Comparison of ENCODE assay signal across 8 cellular contexts in the genomic region with DNA sequence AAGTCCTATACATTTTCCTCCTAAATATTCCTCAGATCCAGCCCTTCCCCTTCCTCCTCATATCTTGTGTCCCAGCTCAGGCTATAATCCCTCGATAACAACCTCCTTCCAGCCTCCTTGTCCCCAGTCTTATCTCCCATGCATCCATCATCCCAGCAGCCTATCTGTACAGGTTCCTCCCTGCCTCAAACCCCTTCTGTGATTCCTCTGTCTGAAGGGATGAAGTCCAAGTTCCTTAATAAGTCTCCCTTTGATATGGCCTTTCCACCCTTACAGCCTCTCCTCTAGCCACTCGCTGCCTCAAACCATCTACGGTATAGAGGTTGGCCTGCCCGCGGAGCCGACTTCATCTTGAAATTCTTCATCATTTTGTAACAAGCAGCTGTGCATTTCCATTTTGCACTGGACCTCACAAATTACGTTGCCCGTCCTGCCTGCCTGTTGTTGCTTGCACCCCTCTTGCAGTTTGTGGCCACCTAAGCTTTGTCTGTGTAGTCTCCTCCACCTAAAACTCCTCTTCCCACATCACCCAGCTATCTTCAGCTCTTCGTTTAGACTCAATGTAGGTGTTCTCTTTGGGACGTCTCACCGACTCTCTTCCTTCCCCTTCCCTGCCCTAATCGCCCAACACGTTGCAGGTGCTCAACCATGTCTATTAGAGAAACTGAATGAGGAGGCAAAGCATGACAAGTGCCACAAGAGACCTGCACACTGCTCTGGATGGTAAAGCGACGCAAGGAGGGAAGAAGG. TPM values are rescaled to one million over a fixed set of nuclear protein-coding genes. Genes with fewer than 3 reads are reported as not detected.
A peak's percentile ranks its signal among the peaks of the same experiment; 100 is the strongest.
DNase-seq lines count a peak whose midpoint lies in the region; ATAC-seq, FAIRE-seq and TF ChIP-seq lines count a peak whose summit lies in the region.

No MANE protein-coding gene starts in this region.

- TF ChIP-seq POLR2A in NB4 (IDR thresholded peaks at IDR 0.05; ENCODE audit: extremely low read depth, insufficient read length): no peak

- no peak for ATAC-seq in HG03469 (IDR thresholded peaks at IDR 0.05; ENCODE audit: unreplicated experiment)

- H3K79me1 ChIP-seq in neuronal stem cell (ENCODE audit: low read depth, low read length): no peaks in the 10 kb centered on the region

- no peak for TF ChIP-seq CTCF in CD14-positive monocyte (IDR thresholded peaks at IDR 0.05)
- no peak for TF ChIP-seq CTCF in NB4 (IDR thresholded peaks at IDR 0.05; ENCODE audit: low read depth, low read length)
- TF ChIP-seq CTCF in dorsolateral prefrontal cortex (IDR thresholded peaks at IDR 0.05 in 54 of 56, conservative IDR thresholded peaks at IDR 0.05 in 2 of 56; ENCODE audit: low read depth in 1 of 56, partially characterized antibody in 56 of 56): no peak
- no peak for TF ChIP-seq CTCF in D721Med (IDR thresholded peaks at IDR 0.05; ENCODE audit: insufficient read depth, missing control alignments)

- H3K36me3 ChIP-seq in neuronal stem cell (replicated peaks in 1 of 2; ENCODE audit: control insufficient read depth in 2 of 2, insufficient read depth in 2 of 2, low read length in 2 of 2): peaks cover 14 to 29% of the 10 kb centered on the region in 2 donors

- peak overlapping the region; percentile 32 for H3K4me3 ChIP-seq in NB4 (ENCODE audit: low read depth, low read length)
- H3K4me3 ChIP-seq in dorsolateral prefrontal cortex: peak overlapping the region; percentile 20 to 99 (median 91)
- peak overlapping the region; percentile 35 to 59 for H3K4me3 ChIP-seq in neuronal stem cell (ENCODE audit: low read length in 2 of 2)

- no peak overlapping the region for H2AK5ac ChIP-seq in neuronal stem cell (ENCODE audit: low read depth, low read length)

- no peak overlapping the region for H3K14ac ChIP-seq in neuronal stem cell (ENCODE audit: low read length)

- H2BK15ac ChIP-seq in neuronal stem cell (ENCODE audit: low read length): no peak overlapping the region

- H3K4me2 ChIP-seq in neuronal stem cell (ENCODE audit: insufficient read depth, low read length, poor library complexity, severe bottlenecking): peak overlapping the region; percentile 35

- H3K9ac ChIP-seq in neuronal stem cell (ENCODE audit: low read depth, low read length, poor library complexity): no peak overlapping the region

- peak overlapping the region in 5 of 7 donors; percentile 1 to 61 (median 17) for H3K27ac Mint-ChIP-seq in CD14-positive monocyte

- H2BK120ac ChIP-seq in neuronal stem cell (ENCODE audit: low read depth, low read length): no peak overlapping the region

- peaks cover 0 to 2% (median 0%) of the 10 kb centered on the region in 7 donors for H3K9me3 Mint-ChIP-seq in CD14-positive monocyte

- H3K4me1 Mint-ChIP-seq in CD14-positive monocyte: peaks cover 23% of the 10 kb centered on the region

- FAIRE-seq in D721Med (lab: Jason Lieb, UNC): no peak
- no peak for FAIRE-seq in frontal cortex (lab: Jason Lieb, UNC)

- H3K27me3 Mint-ChIP-seq in CD14-positive monocyte (ENCODE audit: low read depth in 3 of 3): peaks cover 2% of the 10 kb centered on the region in 3 donors

- H3K23ac ChIP-seq in neuronal stem cell (ENCODE audit: low read depth, low read length, poor library complexity): no peak overlapping the region

- H3K27me3 ChIP-seq in dorsolateral prefrontal cortex: no peaks in the 10 kb centered on the region
- H3K27me3 ChIP-seq in neuronal stem cell (ENCODE audit: control insufficient read depth in 3 of 3, insufficient read depth in 3 of 3, low read depth in 1 of 3, low read length in 3 of 3): peaks cover 0 to 3% (median 0%) of the 10 kb centered on the region in 3 experiments

- H2BK5ac ChIP-seq in neuronal stem cell (ENCODE audit: low read length): no peak overlapping the region

- H3K27ac ChIP-seq in dorsolateral prefrontal cortex (peak overlapping the region in 45 of 59 donors; percentile 29 to 85 (median 74)), neuronal stem cell (replicated peaks; ENCODE audit: low read length) (no peak overlapping the region)

- no peaks in the 10 kb centered on the region for H3K9me3 ChIP-seq in neuronal stem cell (replicated peaks in 1 of 2; ENCODE audit: control insufficient read depth in 2 of 2, insufficient read depth in 1 of 2, low read depth in 1 of 2, low read length in 2 of 2)

- no peak overlapping the region for H4K8ac ChIP-seq in neuronal stem cell (ENCODE audit: low read depth, low read length)

- H3K18ac ChIP-seq in neuronal stem cell (ENCODE audit: low read length): no peak overlapping the region

- no peak overlapping the region for H3K4ac ChIP-seq in neuronal stem cell (ENCODE audit: low read length)

- intact Hi-C loops in CD14-positive monocyte (cut with micrococcal nuclease): loop anchor here in 1 of 2 donors (5.0 to 10.0 kb wide), 2 partner anchors 128 to 135 kb away; partner anchors contain the start of genes CBX1, SCRN2 and SNX11
- intact Hi-C loops in dorsolateral prefrontal cortex (cut with DNase I): loop anchor here (2.0 to 10.0 kb wide), 6 partner anchors 27 to 135 kb away; partner anchors contain the start of genes LRRC46 (in 1 of the 2), MRPL10 (in 1 of the 2), SCRN2 (in 1 of the 2) and SP2 (in 1 of the 2)

- H2AFZ ChIP-seq in neuronal stem cell (ENCODE audit: low read length): peak overlapping the region; percentile 88

- peak overlapping the region; percentile 88 to 91 for H3K4me3 Mint-ChIP-seq in CD14-positive monocyte

- no peak for DNase-seq in CD14-positive monocyte (ENCODE audit: low spot score)
- DNase-seq in NB4 (ENCODE audit: low read depth): no peak
- DNase-seq in dorsolateral prefrontal cortex: no peak
- DNase-seq in neuronal stem cell (ENCODE audit: low spot score): no peak
- no peak for DNase-seq in NCI-H748 (lab: John Stamatoyannopoulos, UW; ENCODE audit: unreplicated experiment)
- DNase-seq in D721Med (ENCODE audit: insufficient read length, low spot score): no peak
- no peak for DNase-seq in frontal cortex (ENCODE audit: low spot score in 2 of 2)

- no peak overlapping the region for H4K91ac ChIP-seq in neuronal stem cell (ENCODE audit: low read depth, low read length, poor library complexity)

- peaks cover 20% of the 10 kb centered on the region in 2 donors for H3K36me3 Mint-ChIP-seq in CD14-positive monocyte

- H2BK12ac ChIP-seq in neuronal stem cell (ENCODE audit: low read length): peak overlapping the region; percentile 1

- WGBS in neuronal stem cell (ENCODE audit: extremely low coverage in 2 of 2, insufficient read length in 2 of 2, insufficient replicate concordance in 1 of 2), 2 donors: no CpG with 5 or more reads among the region's 15 CpGs

- peaks cover 3 to 14% of the 10 kb centered on the region in 2 donors for H3K4me1 ChIP-seq in neuronal stem cell (ENCODE audit: control insufficient read depth in 2 of 2, insufficient read depth in 1 of 2, low read depth in 1 of 2, low read length in 2 of 2)

RNA-seq across cellular contexts. Expression of gene CDK5RAP3, which starts 0.8 kb away (rescaled TPM):
- 10 to 100 TPM; 86.1 to 94.4 TPM for polyA plus RNA-seq in CD14-positive monocyte
- total RNA-seq in dorsolateral prefrontal cortex (100 to 1,000 TPM in 119 of 120 experiments, 10 to 100 TPM in 1; 99.4 to 256 (median 180) TPM), frontal cortex (53.8 TPM)
- 193 TPM for polyA plus RNA-seq in neuronal stem cell (2013, experiment 1 of 2)
- polyA plus RNA-seq in neuronal stem cell (2013, experiment 2 of 2): 185 TPM

RNA-seq across cellular contexts. Expression of gene PRR15L, which starts 12.5 kb away (rescaled TPM):
- polyA plus RNA-seq in CD14-positive monocyte: not detected
- total RNA-seq in dorsolateral prefrontal cortex (under 1 TPM in 1 of 120 experiments, not detected in 119; 0.33 TPM), frontal cortex (not detected)
- polyA plus RNA-seq in neuronal stem cell (2013, experiment 1 of 2): 0.04 TPM
- polyA plus RNA-seq in neuronal stem cell (2013, experiment 2 of 2): not detected

RNA-seq across cellular contexts. Expression of gene PNPO, which starts 28.8 kb away (rescaled TPM):
- 10 to 100 TPM; 29.7 to 34.2 TPM for polyA plus RNA-seq in CD14-positive monocyte
- total RNA-seq in dorsolateral prefrontal cortex (10 to 100 TPM; 30.2 to 62.6 (median 43.4) TPM), frontal cortex (7.3 TPM)
- 3.1 TPM for polyA plus RNA-seq in neuronal stem cell (2013, experiment 1 of 2)
- polyA plus RNA-seq in neuronal stem cell (2013, experiment 2 of 2): 2.7 TPM

Comparison
In these comparisons a context has a peak if more than half of its experiments do, and no peak if none do; other contexts are left out.
1. H3K4me3 ChIP-seq: peak in every context shown above with its lines; median percentile 91 in dorsolateral prefrontal cortex; 47 in neuronal stem cell; 32 in NB4.